In the genomic region with DNA sequence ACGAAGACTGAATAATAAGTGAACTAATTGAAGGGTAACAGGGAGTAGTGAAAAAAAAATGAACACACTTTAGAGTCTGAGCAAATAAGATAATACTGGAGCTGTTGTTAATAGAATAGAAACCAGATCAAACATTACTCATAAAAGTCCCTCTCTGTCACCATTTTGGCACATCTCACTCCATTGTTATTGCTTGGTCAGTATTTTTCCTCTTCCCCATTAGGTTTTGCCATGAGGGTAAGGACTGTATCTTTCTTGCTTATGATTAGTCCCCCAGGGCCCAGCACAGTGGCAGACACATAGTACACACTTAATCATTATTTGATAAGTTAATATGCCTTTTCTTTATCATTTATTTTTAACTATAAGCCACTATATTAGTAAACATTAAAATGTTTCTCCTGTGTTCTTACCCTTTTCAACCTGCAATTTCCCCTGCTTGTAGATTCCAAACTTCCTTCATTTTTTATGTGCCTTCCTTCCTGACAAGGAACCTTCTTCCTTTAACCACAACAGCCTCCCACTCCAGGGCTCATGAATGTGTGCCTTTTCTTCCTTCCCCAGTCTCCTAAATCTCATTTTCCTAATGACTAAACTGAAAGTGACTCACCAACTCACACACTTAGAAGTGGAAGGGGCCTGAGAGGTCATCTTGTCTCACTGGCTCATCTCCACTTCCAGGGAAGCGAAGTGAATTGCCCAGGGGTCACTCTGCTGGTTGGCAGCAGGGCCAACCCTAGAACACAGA, we compare ENCODE assay signal across 9 cellular contexts.
DNase-seq lines count a peak whose midpoint lies in the region; ATAC-seq and TF ChIP-seq lines count a peak whose summit lies in the region.
"Had no signal": no experiment of that assay in that cellular context is flagged by ENCODE, and none has a peak within 500 bp of the region (broad histone marks: within the 10 kb centered on the region; RNA-seq: fewer than 3 reads in every experiment).

No MANE protein-coding gene starts in this region.

- H3K4me3 ChIP-seq in LNCaP clone FGC (ENCODE audit: low read depth, low read length): no peak overlapping the region

- H3K4me1 Mint-ChIP-seq in Calu3 (ENCODE audit: low read depth, unreplicated experiment) (peaks cover 14% of the 10 kb centered on the region), chondrocyte (ENCODE audit: low read depth) (peaks cover 8% of the 10 kb centered on the region), nephron progenitor cell (peaks cover 5% of the 10 kb centered on the region)

- H3K4me3 Mint-ChIP-seq in Calu3 (ENCODE audit: low read depth, unreplicated experiment) (peak overlapping the region; percentile 1), chondrocyte (ENCODE audit: unreplicated experiment) (no peak overlapping the region), nephron progenitor cell (no peak overlapping the region)

- intact Hi-C loops in Calu3 (cut with micrococcal nuclease; ENCODE audit: unreplicated experiment): no loop called here

- DNase-seq in Calu3 (peak; percentile 14), LNCaP clone FGC (ENCODE audit: low read depth) (peak; percentile 33), chondrocyte (ENCODE audit: low spot score) (no peak), nephron progenitor cell (no peak), T-helper 9 cell (no peak), NCI-H1092 (lab: John Stamatoyannopoulos, UW) (no peak)
- no peak for DNase-seq in stimulated activated CD4-positive, alpha-beta T cell treated with anti-CD3 and anti-CD28 coated beads, Interleukin-4, amount 100 ng/mL, for 4 hours
- DNase-seq: activated CD8-positive, alpha-beta memory T cell treated with anti-CD3 and anti-CD28 coated beads, Interleukin-2, amount 50 U/mL, for 4 hours had no signal

- H3K27me3 Mint-ChIP-seq in Calu3 (ENCODE audit: unreplicated experiment) (no peaks in the 10 kb centered on the region), chondrocyte (ENCODE audit: low read depth) (no peaks in the 10 kb centered on the region), nephron progenitor cell (ENCODE audit: low read depth, poor library complexity) (peaks cover 6% of the 10 kb centered on the region)

- peak overlapping the region; percentile 82 for H3K27ac Mint-ChIP-seq in Calu3 (ENCODE audit: unreplicated experiment)
- peak overlapping the region; percentile 68 for H3K27ac Mint-ChIP-seq in chondrocyte (ENCODE audit: unreplicated experiment)
- peak overlapping the region; percentile 76 for H3K27ac Mint-ChIP-seq in nephron progenitor cell

- TF ChIP-seq CTCF in Calu3 (IDR thresholded peaks at IDR 0.05; ENCODE audit: unreplicated experiment) (no peak), LNCaP clone FGC (IDR thresholded peaks at IDR 0.05; ENCODE audit: control insufficient read depth, extremely low read depth, insufficient read depth) (no peak), chondrocyte (IDR thresholded peaks at IDR 0.05) (no peak), nephron progenitor cell (IDR thresholded peaks at IDR 0.05) (no peak)

- no peaks in the 10 kb centered on the region for H3K9me3 Mint-ChIP-seq in Calu3 (ENCODE audit: low read depth, unreplicated experiment)
- H3K9me3 Mint-ChIP-seq in chondrocyte (ENCODE audit: low read depth): no peaks in the 10 kb centered on the region
- H3K9me3 Mint-ChIP-seq in nephron progenitor cell: no peaks in the 10 kb centered on the region

- no peak for ATAC-seq in GM18873 (IDR thresholded peaks at IDR 0.05; ENCODE audit: low FRiP score, unreplicated experiment)

- no TSS peak for BruUV-seq in Calu3 (replicated peaks; lab: Mats Ljungman, UMichigan)

- CTCF ChIA-PET in Calu3 (lab: Charles Lee): no interaction called here

- H3K36me3 Mint-ChIP-seq in Calu3 (ENCODE audit: insufficient read depth, unreplicated experiment) (peaks cover 5% of the 10 kb centered on the region), chondrocyte (ENCODE audit: low read depth) (no peaks in the 10 kb centered on the region), nephron progenitor cell (ENCODE audit: low read depth) (peaks cover 4% of the 10 kb centered on the region)

Comparison
In these comparisons a context has a peak if more than half of its experiments do, and no peak if none do; other contexts are left out.
1. DNase-seq: peak in Calu3 (single experiment) and LNCaP clone FGC (single experiment); none in chondrocyte (single experiment), nephron progenitor cell (single experiment), stimulated activated CD4-positive, alpha-beta T cell treated with anti-CD3 and anti-CD28 coated beads, Interleukin-4, amount 100 ng/mL, for 4 hours (0 of 2), T-helper 9 cell (single experiment) and NCI-H1092 (single experiment).
2. Peak in every context shown above with its lines, with median percentiles within 50 percentile points of each other: H3K27ac Mint-ChIP-seq.